8 cellular contexts compared by ENCODE assay signal in the genomic region with DNA sequence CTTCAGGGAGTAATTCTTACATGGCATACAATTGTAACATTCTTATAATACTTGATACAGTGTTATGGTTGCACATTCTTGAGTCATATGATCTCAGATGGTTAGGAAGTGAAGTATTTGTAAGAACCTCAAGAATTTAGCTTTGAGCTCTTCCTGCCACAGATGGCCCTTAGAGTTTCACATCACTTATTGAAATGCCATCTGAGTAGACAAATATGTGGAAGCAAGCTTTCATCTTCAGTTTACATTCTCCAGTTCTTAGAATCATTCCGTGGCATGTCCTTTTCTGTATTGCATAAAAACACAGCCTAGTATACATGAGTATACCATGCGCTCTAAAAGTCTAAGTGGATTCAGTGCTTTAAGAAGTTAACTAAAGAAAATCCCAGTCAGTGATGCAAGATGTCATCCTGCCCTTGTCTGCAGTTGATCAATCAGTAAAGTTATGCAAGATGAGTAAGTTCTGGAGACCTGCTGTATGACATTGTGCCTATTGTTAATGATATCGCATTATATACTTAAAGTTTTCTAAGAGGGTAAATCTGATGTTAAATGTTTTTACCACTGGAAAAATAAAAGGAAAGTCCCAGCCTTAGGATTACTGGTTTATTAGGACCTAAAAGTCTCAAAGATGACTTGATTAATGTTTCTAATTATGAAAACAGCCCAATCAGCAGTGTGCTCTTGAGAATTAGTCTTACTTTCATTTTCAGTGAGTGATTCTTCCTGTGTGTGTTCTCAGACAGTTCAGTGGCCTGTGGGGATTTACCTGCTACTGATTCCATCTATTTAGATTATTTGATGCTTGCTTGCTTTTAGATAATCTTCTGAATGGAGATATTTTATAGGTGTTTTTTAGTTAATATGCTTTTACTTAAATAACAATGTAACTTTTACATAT. TPM values are rescaled to one million over a fixed set of nuclear protein-coding genes. Genes with fewer than 3 reads are reported as not detected.
DNase-seq lines count a peak whose midpoint lies in the region; ATAC-seq, FAIRE-seq and TF ChIP-seq lines count a peak whose summit lies in the region.

No MANE protein-coding gene starts in this region.

- no peaks in the 10 kb centered on the region for H3K79me2 ChIP-seq in endothelial cell of umbilical vein (ENCODE audit: control insufficient read depth, insufficient read depth, low read length)

- dilution Hi-C loops in endothelial cell of umbilical vein (cut with MboI; ENCODE audit: extremely low pct_ligation_motif_present, low sequenced_read_pairs): no loop called here

- no peaks in the 10 kb centered on the region for H3K9me1 ChIP-seq in endothelial cell of umbilical vein (replicated peaks; ENCODE audit: control insufficient read depth, extremely low read depth, insufficient read depth, low read length)

- peak; percentile 84 for ATAC-seq in GM18861 (IDR thresholded peaks at IDR 0.05; ENCODE audit: unreplicated experiment)
- ATAC-seq in HG03060 (IDR thresholded peaks at IDR 0.05; ENCODE audit: low read depth, unreplicated experiment): peak; percentile 78
- peak in 3 of 4 donors; percentile 4 to 66 (median 42) for ATAC-seq in pancreas

- TF ChIP-seq CTCF in endothelial cell of umbilical vein (IDR thresholded peaks at IDR 0.05; ENCODE audit: extremely low read depth in 1 of 2, insufficient read depth in 1 of 2, low read depth in 1 of 2, low read length in 2 of 2): no peak
- TF ChIP-seq CTCF in pancreas (IDR thresholded peaks at IDR 0.05): no peak

- BruUV-seq in endothelial cell of umbilical vein (replicated peaks; lab: Mats Ljungman, UMichigan): TSS peak; percentile 64

- peak overlapping the region; percentile 8 for H2AFZ ChIP-seq in endothelial cell of umbilical vein (ENCODE audit: low read depth, low read length)

- intact Hi-C loops in endothelial cell of umbilical vein (cut with micrococcal nuclease): loop anchor here (2.0 kb wide), 1 partner anchor 30 kb away; a partner anchor contains a TSS
- intact Hi-C loops in pancreas (cut with DNase I): no loop called here

- H3K9me3 ChIP-seq in endothelial cell of umbilical vein (replicated peaks; ENCODE audit: control insufficient read depth, insufficient read depth, low read length) (no peaks in the 10 kb centered on the region), pancreas (no peaks in the 10 kb centered on the region)

- peaks cover 36% of the 10 kb centered on the region for H3K4me1 ChIP-seq in endothelial cell of umbilical vein (ENCODE audit: control insufficient read depth, extremely low read depth, insufficient read depth, low read length)
- peaks cover 32 to 51% (median 38%) of the 10 kb centered on the region in 3 donors for H3K4me1 ChIP-seq in pancreas

- FAIRE-seq in endothelial cell of umbilical vein (lab: Jason Lieb, UNC) (peak; percentile 96), pancreas (lab: Jason Lieb, UNC) (peak; percentile 29)

- H3K4me3 ChIP-seq in endothelial cell of umbilical vein (replicated peaks in 1 of 3; ENCODE audit: insufficient read depth in 1 of 3, low read depth in 1 of 3, low read length in 3 of 3): peak overlapping the region in 1 of 3 experiments; percentile 17
- no peak overlapping the region for H3K4me3 ChIP-seq in pancreas

- H3K27me3 ChIP-seq in endothelial cell of umbilical vein (ENCODE audit: control insufficient read depth in 2 of 2, insufficient read depth in 2 of 2, low read length in 2 of 2) (no peaks in the 10 kb centered on the region), pancreas (no peaks in the 10 kb centered on the region)

- H3K27ac ChIP-seq in endothelial cell of umbilical vein (ENCODE audit: insufficient read depth, low read depth, low read length) (peak overlapping the region; percentile 78), pancreas (peak overlapping the region in 2 of 4 donors; percentile 78)

- POLR2A ChIA-PET in endothelial cell of umbilical vein (lab: Charles Lee): interaction anchor here (1.5 kb wide), 1 partner anchor 29 kb away, joined by 5 read pairs; a partner anchor contains a TSS

- no peak for TF ChIP-seq POLR2A in endothelial cell of umbilical vein (IDR thresholded peaks at IDR 0.05; ENCODE audit: low read depth, low read length)

- DNase-seq in AG08396 (ENCODE audit: low spot score) (peak; percentile 59), RKO (ENCODE audit: low spot score) (peak; percentile 47), endothelial cell of umbilical vein (ENCODE audit: low read depth, low spot score) (peak; percentile 78), pancreas (no peak), mucosa of gallbladder (ENCODE audit: low spot score) (no peak), T1000 (lab: John Stamatoyannopoulos, UW) (no peak)

- CTCF ChIA-PET in endothelial cell of umbilical vein (lab: Charles Lee): interaction anchor here (0.9 to 1.1 kb wide), 6 partner anchors 11 to 96 kb away, joined by 4 to 10 read pairs (median 4); a partner anchor contains a TSS

- WGBS in pancreas, 2 donors: 64 to 70% methylated on average over 3 of the region's 3 CpGs

- H4K20me1 ChIP-seq in endothelial cell of umbilical vein (replicated peaks; ENCODE audit: control insufficient read depth, extremely low read depth, insufficient read depth, low read length): no peaks in the 10 kb centered on the region

- H3K36me3 ChIP-seq in endothelial cell of umbilical vein (ENCODE audit: control insufficient read depth in 2 of 2, extremely low read depth in 1 of 2, insufficient read depth in 2 of 2, low read length in 2 of 2): peaks cover 0 to 6% of the 10 kb centered on the region in 2 experiments
- H3K36me3 ChIP-seq in pancreas: peaks cover 6 to 37% (median 11%) of the 10 kb centered on the region in 3 donors

- H3K9ac ChIP-seq in endothelial cell of umbilical vein (replicated peaks; ENCODE audit: extremely low read depth, insufficient read depth, low read length): peak overlapping the region; percentile 73

- H3K4me2 ChIP-seq in endothelial cell of umbilical vein (ENCODE audit: insufficient read depth, low read length): peak overlapping the region; percentile 80

TF ChIP-seq in endothelial cell of umbilical vein, 7 proteins besides CTCF, POLR2A, EP300 and RAD21:
- TF ChIP-seq POLR2AphosphoS5 (IDR thresholded peaks at IDR 0.05; ENCODE audit: insufficient read depth, low read depth, low read length) (peak; percentile 71), JUN (IDR thresholded peaks at IDR 0.05; ENCODE audit: borderline replicate concordance, insufficient read depth, insufficient read length, low read depth) (peak; percentile 68), EZH2 (IDR thresholded peaks at IDR 0.05; ENCODE audit: borderline replicate concordance, low read depth, low read length, severe bottlenecking) (no peak), GATA2 (IDR thresholded peaks at IDR 0.05; ENCODE audit: insufficient read depth, insufficient read length, low read depth, low read length) (no peak), FOS (IDR thresholded peaks at IDR 0.05; ENCODE audit: borderline replicate concordance, insufficient read depth, low read length) (peak; percentile 34), MYC (IDR thresholded peaks at IDR 0.05; ENCODE audit: low read depth, low read length) (no peak)
- TF ChIP-seq, protein P1, sequence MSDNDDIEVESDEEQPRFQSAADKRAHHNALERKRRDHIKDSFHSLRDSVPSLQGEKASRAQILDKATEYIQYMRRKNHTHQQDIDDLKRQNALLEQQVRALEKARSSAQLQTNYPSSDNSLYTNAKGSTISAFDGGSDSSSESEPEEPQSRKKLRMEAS (IDR thresholded peaks at IDR 0.05; ENCODE audit: insufficient read depth, insufficient read length): no peak

RNA-seq across cellular contexts. Expression of a gene that starts 29.4 kb away (rescaled TPM):
- 37.6 and 44.1 TPM in 2 replicates for total RNA-seq in endothelial cell of umbilical vein
- 42.2 and 52.1 TPM in 2 replicates for polyA plus RNA-seq in endothelial cell of umbilical vein
- 30.3 and 34.4 TPM in 2 replicates for polyA plus RNA-seq in endothelial cell of umbilical vein (2011; cell fraction: cytosol; rRNA removed)
- polyA plus RNA-seq in endothelial cell of umbilical vein (2011; cell fraction: nucleus; rRNA removed): 37.8 and 40.0 TPM in 2 replicates
- polyA plus RNA-seq in endothelial cell of umbilical vein (2012): 31.3 and 52.7 TPM in 2 replicates
- 136 and 161 TPM in 2 replicates for polyA minus RNA-seq in endothelial cell of umbilical vein
- polyA minus RNA-seq in endothelial cell of umbilical vein (2011; cell fraction: cytosol; rRNA and poly(A)+ RNA removed): 327 TPM
- polyA minus RNA-seq in endothelial cell of umbilical vein (2011; cell fraction: nucleus; rRNA and poly(A)+ RNA removed): 110 and 126 TPM in 2 replicates
- total RNA-seq in pancreas: 100 to 1,000 TPM in 3 of 6 donors, 10 to 100 TPM in 3; 59.6 to 190 (median 93.7) TPM
- 10 to 100 TPM; 32.5 to 54.8 TPM for polyA plus RNA-seq in pancreas
- total RNA-seq in mucosa of gallbladder: 38.6 TPM

Comparison
In these comparisons a context has a peak if more than half of its experiments do, and no peak if none do; other contexts are left out.
1. DNase-seq: peak in AG08396 (single experiment), RKO (single experiment) and endothelial cell of umbilical vein (single experiment); none in pancreas (0 of 6), mucosa of gallbladder (single experiment) and T1000 (single experiment).
2. Peak in every context shown above with its lines, with median percentiles within 50 percentile points of each other: ATAC-seq.